25 cellular contexts compared by ENCODE assay signal in the genomic region with DNA sequence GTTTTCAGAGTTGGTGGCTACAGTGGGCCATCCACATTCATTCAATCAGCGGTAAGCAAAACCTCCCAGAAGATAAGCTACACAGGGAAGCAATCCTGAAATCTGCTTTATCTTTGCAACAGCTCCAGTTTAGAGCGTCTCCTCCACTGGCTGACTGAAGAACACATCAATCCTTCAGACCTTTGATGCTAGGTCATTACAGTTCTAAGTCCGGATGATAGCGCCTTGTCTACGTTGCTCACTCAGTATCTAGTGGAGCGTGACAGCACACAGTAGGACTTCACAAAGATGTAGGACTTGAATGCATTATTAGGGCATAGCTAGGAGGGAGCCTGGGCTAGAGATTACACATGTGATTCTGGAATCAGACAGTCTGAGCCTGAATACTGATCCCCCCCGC. TPM values are rescaled to one million over a fixed set of nuclear protein-coding genes. Genes with fewer than 3 reads are reported as not detected.
"Had no signal": no experiment of that assay in that cellular context is flagged by ENCODE, and none has a peak within 500 bp of the region (broad histone marks: within the 10 kb centered on the region; RNA-seq: fewer than 3 reads in every experiment).

No MANE protein-coding gene starts in this region.

- H3K27ac ChIP-seq: body of pancreas, lower lobe of right lung, spleen, thoracic aorta, vagina had no signal

- H3K4me3 ChIP-seq: body of pancreas, coronary artery, lower lobe of right lung, spleen, thoracic aorta, vagina had no signal

- H3K27ac Mint-ChIP-seq: activated B cell treated with CpG ODN at 0.5 μM for 24 hours; activated naive CD4-positive, alpha-beta T cell treated with anti-CD3 and anti-CD28 coated beads, Interleukin-2, amount 50 U/mL, for 72 hours; activated T-cell treated with anti-CD3 and anti-CD28 coated beads, Interleukin-2, amount 50 U/mL, for 72 hours; effector memory CD8-positive, alpha-beta T cell; naive thymus-derived CD4-positive, alpha-beta T cell; T-helper 2 cell treated with Interferon-gamma antibody and Interleukin-4, amounts not matched to agents 5 μg/mL and 100 μg/mL, for 36 hours had no signal

- DNase-seq: activated B cell treated with CpG ODN at 0.5 μM for 24 hours; activated CD4-positive, alpha-beta T cell treated with anti-CD3 and anti-CD28 coated beads, Interleukin-2, amount 50 U/mL, for 4 hours; activated naive CD4-positive, alpha-beta T cell; activated T-cell treated with anti-CD3 and anti-CD28 coated beads for 4 hours; activated T-cell treated with anti-CD3 and anti-CD28 coated beads, Interleukin-2, amount 50 U/mL, for 72 hours; anterior cingulate cortex; body of pancreas; effector memory CD8-positive, alpha-beta T cell; kidney glomerular epithelial cell; lower lobe of right lung; naive thymus-derived CD4-positive, alpha-beta T cell; occipital lobe; right cardiac atrium; spleen; stimulated activated naive CD4-positive, alpha-beta T cell treated with Interleukin-2 at 50 U/mL for 16 hours; T-helper 1 cell; trophoblast cell had no signal

- H3K36me3 Mint-ChIP-seq: activated naive CD4-positive, alpha-beta T cell treated with anti-CD3 and anti-CD28 coated beads, Interleukin-2, amount 50 U/mL, for 72 hours; naive thymus-derived CD4-positive, alpha-beta T cell had no signal

- H3K27me3 ChIP-seq: vagina had no signal

- H3K36me3 ChIP-seq: lower lobe of right lung, spleen, thoracic aorta, vagina had no signal

- H3K9me3 ChIP-seq: body of pancreas, lower lobe of right lung, spleen, thoracic aorta, vagina had no signal

- H3K4me3 Mint-ChIP-seq: activated B cell treated with CpG ODN at 0.5 μM for 24 hours; activated T-cell treated with anti-CD3 and anti-CD28 coated beads, Interleukin-2, amount 50 U/mL, for 72 hours; effector memory CD8-positive, alpha-beta T cell; naive thymus-derived CD4-positive, alpha-beta T cell; neural crest cell; T-helper 2 cell treated with Interferon-gamma antibody and Interleukin-4, amounts not matched to agents 5 μg/mL and 100 μg/mL, for 36 hours had no signal

- ATAC-seq: activated naive CD4-positive, alpha-beta T cell treated with anti-CD3 and anti-CD28 coated beads, Interleukin-2, amount 50 U/mL, for 72 hours; activated T-cell treated with anti-CD3 and anti-CD28 coated beads, Interleukin-2, amount 50 U/mL, for 72 hours; body of pancreas; effector memory CD8-positive, alpha-beta T cell; esophagus mucosa; left lobe of liver; lower lobe of right lung; naive thymus-derived CD4-positive, alpha-beta T cell; right cardiac atrium had no signal

- H3K9me3 Mint-ChIP-seq: activated B cell treated with CpG ODN at 0.5 μM for 24 hours; activated naive CD4-positive, alpha-beta T cell treated with anti-CD3 and anti-CD28 coated beads, Interleukin-2, amount 50 U/mL, for 72 hours; activated T-cell treated with anti-CD3 and anti-CD28 coated beads, Interleukin-2, amount 50 U/mL, for 72 hours; effector memory CD8-positive, alpha-beta T cell; naive thymus-derived CD4-positive, alpha-beta T cell; neural crest cell; T-helper 2 cell treated with Interferon-gamma antibody and Interleukin-4, amounts not matched to agents 5 μg/mL and 100 μg/mL, for 36 hours had no signal

RNA-seq across cellular contexts. Expression of gene COLEC12, which starts 5.0 kb away (rescaled TPM):
- total RNA-seq: activated B cell treated with CpG ODN at 0.5 μM for 24 hours; activated naive CD4-positive, alpha-beta T cell treated with anti-CD3 and anti-CD28 coated beads, Interleukin-2, amount 50 U/mL, for 72 hours had no signal
